Comparison of ENCODE assay signal across 1 cellular context in genomic region chr20:31547720-31548298, GRCh38.
TF ChIP-seq lines count a peak whose summit lies in the region.

No MANE protein-coding gene starts in this region.

TF ChIP-seq in liver, 16 proteins besides CTCF, POLR2A, EP300 and RAD21 (continued from another document):
- TF ChIP-seq FOXA2 (IDR thresholded peaks at IDR 0.05): no peak
- no peak for TF ChIP-seq NR2F2 (IDR thresholded peaks at IDR 0.05)
- no peak for TF ChIP-seq RXRA (IDR thresholded peaks at IDR 0.05)
- no peak for TF ChIP-seq GABPA (IDR thresholded peaks at IDR 0.05 in 1 of 2, conservative IDR thresholded peaks at IDR 0.05 in 1 of 2)
- TF ChIP-seq SP1 (IDR thresholded peaks at IDR 0.05): no peak
